Comparison of ENCODE assay signal across 8 cellular contexts in the genomic region with DNA sequence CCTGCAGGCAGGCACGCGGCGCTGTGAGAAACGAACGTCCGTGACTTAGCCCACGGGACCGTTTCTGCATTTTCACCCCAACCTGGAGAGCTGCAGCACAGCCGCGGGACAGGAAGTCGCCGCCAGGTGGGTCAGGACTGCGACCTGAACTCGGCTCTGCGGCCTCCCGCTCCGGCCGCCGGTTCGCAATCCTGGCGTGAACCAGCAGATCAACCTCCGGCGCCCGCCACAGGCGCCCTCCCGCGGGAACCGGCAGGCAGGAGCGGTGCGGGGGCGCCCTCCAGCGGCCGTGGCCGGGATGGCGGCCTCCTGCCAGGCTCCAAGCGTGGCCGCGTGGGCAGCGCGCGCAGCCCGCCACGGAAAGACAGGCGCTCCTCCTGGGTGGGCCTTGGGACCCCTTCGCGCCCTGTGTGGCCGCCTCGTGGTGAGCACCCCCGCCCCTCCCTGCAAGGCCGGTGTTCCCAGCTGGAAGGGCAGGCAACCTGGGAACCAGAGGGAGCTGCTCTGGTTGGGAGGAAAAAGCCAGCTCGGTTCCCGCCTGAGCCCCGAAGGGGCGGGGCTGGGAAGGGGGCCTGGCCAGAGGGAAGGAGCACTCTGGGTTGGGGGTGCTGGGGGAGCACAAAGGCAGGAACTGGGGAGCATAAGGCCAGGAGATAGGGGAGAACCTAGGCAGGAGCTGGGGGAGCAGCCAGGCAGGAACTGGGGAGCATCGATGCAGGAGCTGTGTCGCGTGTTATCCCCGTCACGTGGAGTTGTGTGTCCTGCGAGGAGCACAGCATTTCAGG. TPM values are rescaled to one million over a fixed set of nuclear protein-coding genes. Genes with fewer than 3 reads are reported as not detected.
A peak's percentile ranks its signal among the peaks of the same experiment; 100 is the strongest.
DNase-seq lines count a peak whose midpoint lies in the region; ATAC-seq and TF ChIP-seq lines count a peak whose summit lies in the region.

No MANE protein-coding gene starts in this region.

- H3K4me3 ChIP-seq in colonic mucosa = peak overlapping the region; percentile 26

- DNase-seq in NCI-H1436 (lab: John Stamatoyannopoulos, UW) (peak; percentile 87), NCI-H1436 treated with DMSO at 0.1 percent for 48 hours (lab: John Stamatoyannopoulos, UW) (no peak), NCI-H345 treated with DMSO at 0.1 percent for 48 hours (lab: John Stamatoyannopoulos, UW; ENCODE audit: unreplicated experiment) (peak; percentile 89), colonic mucosa (peak; percentile 86), left kidney (ENCODE audit: low read depth, low spot score) (peak; percentile 94)
- peak; percentile 94 for DNase-seq in activated CD4-positive, alpha-beta T cell treated with anti-CD3 and anti-CD28 coated beads for 36 hours
- peak; percentile 86 to 91 for DNase-seq in stimulated activated CD4-positive, alpha-beta T cell treated with anti-CD3 and anti-CD28 coated beads, Interleukin-1b, Interleukin-23, amount 100 ng/mL, for 4 hours (ENCODE audit: low read depth in 2 of 2)

- peak; percentile 99 for TF ChIP-seq CTCF in colonic mucosa (IDR thresholded peaks at IDR 0.05)

- no peak overlapping the region for H3K27ac ChIP-seq in colonic mucosa

- H3K36me3 Mint-ChIP-seq in activated CD4-positive, alpha-beta T cell treated with anti-CD3 and anti-CD28 coated beads for 36 hours (ENCODE audit: low read depth) = no peaks in the 10 kb centered on the region

- no peak overlapping the region for H3K27ac Mint-ChIP-seq in activated CD4-positive, alpha-beta T cell treated with anti-CD3 and anti-CD28 coated beads for 36 hours

- H3K4me3 Mint-ChIP-seq in activated CD4-positive, alpha-beta T cell treated with anti-CD3 and anti-CD28 coated beads for 36 hours = peak overlapping the region; percentile 30

- peak overlapping the region in 1 of 2 donors; percentile 49 for H3K9ac ChIP-seq in colonic mucosa (ENCODE audit: low read depth in 2 of 2, low read length in 2 of 2)

- peaks cover 16% of the 10 kb centered on the region for H3K4me1 ChIP-seq in colonic mucosa

- CTCF ChIA-PET in activated CD4-positive, alpha-beta T cell treated with anti-CD3 and anti-CD28 coated beads for 36 hours (lab: Charles Lee) = interaction anchor here (0.5 to 2.0 kb wide), 20 partner anchors 10 to 481 kb away, joined by 3 to 8 read pairs (median 3); a partner anchor contains a TSS

- POLR2A ChIA-PET in activated CD4-positive, alpha-beta T cell treated with anti-CD3 and anti-CD28 coated beads for 36 hours (lab: Charles Lee) = interaction anchor here (1.5 to 1.8 kb wide), 2 partner anchors 29 to 245 kb away, joined by 4 to 11 read pairs; a partner anchor contains a TSS

- no peaks in the 10 kb centered on the region for H3K36me3 ChIP-seq in colonic mucosa

- H3K27me3 Mint-ChIP-seq in activated CD4-positive, alpha-beta T cell treated with anti-CD3 and anti-CD28 coated beads for 36 hours = peaks cover 26% of the 10 kb centered on the region

- peak; percentile 64 for ATAC-seq in HG03159 (IDR thresholded peaks at IDR 0.05; ENCODE audit: unreplicated experiment)
- peak; percentile 68 for ATAC-seq in activated CD4-positive, alpha-beta T cell treated with anti-CD3 and anti-CD28 coated beads for 36 hours

- H3K4me1 Mint-ChIP-seq in activated CD4-positive, alpha-beta T cell treated with anti-CD3 and anti-CD28 coated beads for 36 hours = peaks cover 16% of the 10 kb centered on the region

- intact Hi-C loops in activated CD4-positive, alpha-beta T cell treated with anti-CD3 and anti-CD28 coated beads for 36 hours (cut with DNase I, micrococcal nuclease) = loop anchor here (1.0 to 5.0 kb wide), 14 partner anchors 24 to 342 kb away; a partner anchor contains a TSS
- intact Hi-C loops in colonic mucosa (cut with DNase I) = loop anchor here (2.0 to 5.0 kb wide), 2 partner anchors 82 to 232 kb away; no protein-coding TSS in a partner anchor

- peaks cover 4% of the 10 kb centered on the region for H3K27me3 ChIP-seq in colonic mucosa

- H3K9me3 ChIP-seq in colonic mucosa = no peaks in the 10 kb centered on the region

- H3K9me3 Mint-ChIP-seq in activated CD4-positive, alpha-beta T cell treated with anti-CD3 and anti-CD28 coated beads for 36 hours (ENCODE audit: low read depth) = no peaks in the 10 kb centered on the region

RNA-seq across cellular contexts. Expression of a gene that starts 28.2 kb away (rescaled TPM):
- 1,000 to 10,000 TPM; 4,119 to 5,987 TPM for total RNA-seq in activated CD4-positive, alpha-beta T cell treated with anti-CD3 and anti-CD28 coated beads for 36 hours
- 1,000 to 10,000 TPM; 4,489 to 4,790 TPM for total RNA-seq in colonic mucosa

RNA-seq across cellular contexts. Expression of a gene that starts 43.8 kb away (rescaled TPM):
- under 1 TPM; 0.23 to 0.58 TPM for total RNA-seq in activated CD4-positive, alpha-beta T cell treated with anti-CD3 and anti-CD28 coated beads for 36 hours
- total RNA-seq in colonic mucosa = 1 to 10 TPM; 1.0 to 2.2 TPM
